18 cellular contexts compared by ENCODE assay signal in genomic region chr6:170461556-170462365, GRCh38.
"Had no signal": no experiment of that assay in that cellular context is flagged by ENCODE, and none has a peak within 500 bp of the region (broad histone marks: within the 10 kb centered on the region; RNA-seq: fewer than 3 reads in every experiment).

No MANE protein-coding gene starts in this region.

- H3K27ac Mint-ChIP-seq: mesothelial cell of epicardium; nephron progenitor cell; stimulated activated naive B cell treated with anti-CD40 and anti-IgM and Interleukin-4, amounts not matched to agents 10 μg/mL and 1 μg/mL and 100 μg/mL, for 72 hours had no signal

- H3K4me3 ChIP-seq: left lung, smooth muscle cell, transverse colon, uterus had no signal

- H3K27me3 ChIP-seq: left lung, transverse colon, uterus had no signal

- DNase-seq: activated effector memory CD4-positive, alpha-beta T cell treated with anti-CD3 and anti-CD28 coated beads, Interleukin-2, amount 50 U/mL, for 16 hours; activated naive CD4-positive, alpha-beta T cell treated with anti-CD3 and anti-CD28 coated beads, Interleukin-2, amount 50 U/mL, for 16 hours; activated T-cell treated with anti-CD3 and anti-CD28 coated beads, Interleukin-2, amount 50 U/mL, for 48 hours; amniotic stem cell; foreskin melanocyte; kidney glomerular epithelial cell; left lung; nephron progenitor cell; occipital lobe; stimulated activated CD4-positive, alpha-beta T cell treated with anti-CD3 and anti-CD28 coated beads, Interleukin-2, amount 100 ng/mL, for 48 hours; stimulated activated CD8-positive, alpha-beta memory T cell treated with anti-CD3 and anti-CD28 coated beads, Interleukin-4, amount 100 ng/mL, for 48 hours; stimulated activated naive B cell treated with anti-CD40 and anti-IgM and Interleukin-4, amounts not matched to agents 10 μg/mL and 1 μg/mL and 100 μg/mL, for 72 hours; T-helper 9 cell; transverse colon; uterus had no signal

- ATAC-seq: left lung; sciatic nerve; stimulated activated naive B cell treated with anti-CD40 and anti-IgM and Interleukin-4, amounts not matched to agents 10 μg/mL and 1 μg/mL and 100 μg/mL, for 72 hours had no signal

- H3K36me3 Mint-ChIP-seq: mesothelial cell of epicardium; stimulated activated naive B cell treated with anti-CD40 and anti-IgM and Interleukin-4, amounts not matched to agents 10 μg/mL and 1 μg/mL and 100 μg/mL, for 72 hours had no signal

- H3K27ac ChIP-seq: left lung, transverse colon, uterus had no signal

- H3K36me3 ChIP-seq: left lung, transverse colon, uterus had no signal

- H3K9me3 ChIP-seq: transverse colon, uterus had no signal

- H3K4me2 ChIP-seq: smooth muscle cell had no signal

- H3K4me1 ChIP-seq: uterus had no signal

- H3K4me1 Mint-ChIP-seq: mesothelial cell of epicardium had no signal

- H3K9me3 Mint-ChIP-seq: mesothelial cell of epicardium had no signal

- H3K4me3 Mint-ChIP-seq: mesothelial cell of epicardium; nephron progenitor cell; stimulated activated naive B cell treated with anti-CD40 and anti-IgM and Interleukin-4, amounts not matched to agents 10 μg/mL and 1 μg/mL and 100 μg/mL, for 72 hours had no signal
